In genomic region chr9:126417684-126418083, GRCh38 we compare ENCODE assay signal across 19 cellular contexts.
DNase-seq lines count a peak whose midpoint lies in the region; ATAC-seq and TF ChIP-seq lines count a peak whose summit lies in the region.
"Had no signal": no experiment of that assay in that cellular context is flagged by ENCODE, and none has a peak within 500 bp of the region (broad histone marks: within the 10 kb centered on the region; RNA-seq: fewer than 3 reads in every experiment).

No MANE protein-coding gene starts in this region.

- H3K27ac Mint-ChIP-seq in activated naive CD8-positive, alpha-beta T cell treated with anti-CD3 and anti-CD28 coated beads, Interleukin-2, amount 10 ng/mL, durations not matched to agents 7 days and 5 days = peak overlapping the region; percentile 23
- H3K27ac Mint-ChIP-seq in activated naive CD8-positive, alpha-beta T cell treated with anti-CD3 and anti-CD28 coated beads for 36 hours = no peak overlapping the region
- peak overlapping the region; percentile 64 for H3K27ac Mint-ChIP-seq in endodermal cell
- H3K27ac Mint-ChIP-seq in activated CD4-positive, alpha-beta memory T cell treated with anti-CD3 and anti-CD28 coated beads, Interleukin-2, amount 10 ng/mL, durations not matched to agents 7 days and 5 days = no peak overlapping the region

- no peak for ATAC-seq in activated naive CD8-positive, alpha-beta T cell treated with anti-CD3 and anti-CD28 coated beads, Interleukin-2, amount 10 ng/mL, durations not matched to agents 7 days and 5 days (ENCODE audit: low read depth)
- no peak for ATAC-seq in GM18502 (IDR thresholded peaks at IDR 0.05; ENCODE audit: poor library complexity, unreplicated experiment)
- ATAC-seq: HepG2, Panc1 had no signal

- no peaks in the 10 kb centered on the region for H3K9me2 ChIP-seq in Loucy (replicated peaks; ENCODE audit: low read depth, low read length)

- POLR2A ChIA-PET in activated naive CD8-positive, alpha-beta T cell treated with anti-CD3 and anti-CD28 coated beads, Interleukin-2, amount 10 ng/mL, durations not matched to agents 7 days and 5 days (lab: Charles Lee) = no interaction called here
- POLR2A ChIA-PET in activated CD4-positive, alpha-beta memory T cell treated with anti-CD3 and anti-CD28 coated beads, Interleukin-2, amount 10 ng/mL, durations not matched to agents 7 days and 5 days (lab: Charles Lee) = no interaction called here

- no peak overlapping the region for H3K4me3 ChIP-seq in Loucy (ENCODE audit: low read length, poor library complexity, severe bottlenecking)
- H3K4me3 ChIP-seq in endodermal cell (ENCODE audit: low read length) = no peak overlapping the region
- H3K4me3 ChIP-seq: BLaER1 had no signal

- H4K20me1 ChIP-seq in Loucy (ENCODE audit: insufficient read depth, low read length, poor library complexity, severe bottlenecking) = no peaks in the 10 kb centered on the region
- H4K20me1 ChIP-seq: BLaER1 had no signal

- no peaks in the 10 kb centered on the region; the same call in 1 of the 2 replicates for H3K79me2 ChIP-seq in Loucy (ENCODE audit: insufficient read depth, low read length)

- H3K4me3 Mint-ChIP-seq in activated naive CD8-positive, alpha-beta T cell treated with anti-CD3 and anti-CD28 coated beads, Interleukin-2, amount 10 ng/mL, durations not matched to agents 7 days and 5 days = no peak overlapping the region
- H3K4me3 Mint-ChIP-seq in activated naive CD8-positive, alpha-beta T cell treated with anti-CD3 and anti-CD28 coated beads for 36 hours = no peak overlapping the region
- H3K4me3 Mint-ChIP-seq in endodermal cell = no peak overlapping the region
- no peak overlapping the region for H3K4me3 Mint-ChIP-seq in activated CD4-positive, alpha-beta memory T cell treated with anti-CD3 and anti-CD28 coated beads, Interleukin-2, amount 10 ng/mL, durations not matched to agents 7 days and 5 days
- H3K4me3 Mint-ChIP-seq: CD4-positive, CD25-positive, alpha-beta regulatory T cell had no signal

- no peak overlapping the region for H3K4me2 ChIP-seq in Loucy (ENCODE audit: low read depth, low read length, poor library complexity, severe bottlenecking)
- H3K4me2 ChIP-seq: BLaER1 had no signal

- no peak for DNase-seq in activated naive CD8-positive, alpha-beta T cell treated with anti-CD3 and anti-CD28 coated beads, Interleukin-2, amount 10 ng/mL, durations not matched to agents 7 days and 5 days
- no peak for DNase-seq in activated naive CD8-positive, alpha-beta T cell treated with anti-CD3 and anti-CD28 coated beads for 36 hours
- DNase-seq in endodermal cell = no peak
- no peak for DNase-seq in dermis blood vessel endothelial cell
- no peak for DNase-seq in activated CD4-positive, alpha-beta memory T cell treated with anti-CD3 and anti-CD28 coated beads, Interleukin-2, amount 10 ng/mL, durations not matched to agents 7 days and 5 days
- DNase-seq: CD4-positive, CD25-positive, alpha-beta regulatory T cell; Kasumi-1; MV-4-11; NCI-H1105; NCI-H1436 treated with DMSO at 0.1 percent for 48 hours; NCI-H2227 treated with DMSO at 0.1 percent for 48 hours; NCI-H526 treated with DMSO at 0.1 percent for 48 hours; SW 1271 had no signal

- no peak overlapping the region for H2AFZ ChIP-seq in Loucy (ENCODE audit: low read length)

- CTCF ChIA-PET in activated CD4-positive, alpha-beta memory T cell treated with anti-CD3 and anti-CD28 coated beads, Interleukin-2, amount 10 ng/mL, durations not matched to agents 7 days and 5 days (lab: Charles Lee) = no interaction called here

- H3K9ac ChIP-seq in Loucy (ENCODE audit: low read depth, low read length, poor library complexity, severe bottlenecking) (peak overlapping the region; percentile 43), endodermal cell (ENCODE audit: extremely low read depth, low read length, poor library complexity, severe bottlenecking) (no peak overlapping the region)
- H3K9ac ChIP-seq: BLaER1 had no signal

- no peaks in the 10 kb centered on the region for H3K9me3 ChIP-seq in Loucy (ENCODE audit: insufficient read depth, low read depth, low read length)
- no peaks in the 10 kb centered on the region for H3K9me3 ChIP-seq in endodermal cell (ENCODE audit: control insufficient read depth, low read length)
- H3K9me3 ChIP-seq: BLaER1 had no signal

- no peaks in the 10 kb centered on the region for H3K9me3 Mint-ChIP-seq in activated naive CD8-positive, alpha-beta T cell treated with anti-CD3 and anti-CD28 coated beads, Interleukin-2, amount 10 ng/mL, durations not matched to agents 7 days and 5 days
- no peaks in the 10 kb centered on the region for H3K9me3 Mint-ChIP-seq in activated naive CD8-positive, alpha-beta T cell treated with anti-CD3 and anti-CD28 coated beads for 36 hours
- H3K9me3 Mint-ChIP-seq in endodermal cell = no peaks in the 10 kb centered on the region
- no peaks in the 10 kb centered on the region for H3K9me3 Mint-ChIP-seq in activated CD4-positive, alpha-beta memory T cell treated with anti-CD3 and anti-CD28 coated beads, Interleukin-2, amount 10 ng/mL, durations not matched to agents 7 days and 5 days
- H3K9me3 Mint-ChIP-seq: CD4-positive, CD25-positive, alpha-beta regulatory T cell had no signal

- H3K4me1 Mint-ChIP-seq in activated naive CD8-positive, alpha-beta T cell treated with anti-CD3 and anti-CD28 coated beads, Interleukin-2, amount 10 ng/mL, durations not matched to agents 7 days and 5 days = peaks cover 38% of the 10 kb centered on the region
- peaks cover 31% of the 10 kb centered on the region for H3K4me1 Mint-ChIP-seq in activated naive CD8-positive, alpha-beta T cell treated with anti-CD3 and anti-CD28 coated beads for 36 hours
- peaks cover 41% of the 10 kb centered on the region for H3K4me1 Mint-ChIP-seq in endodermal cell
- H3K4me1 Mint-ChIP-seq in activated CD4-positive, alpha-beta memory T cell treated with anti-CD3 and anti-CD28 coated beads, Interleukin-2, amount 10 ng/mL, durations not matched to agents 7 days and 5 days = peaks cover 4% of the 10 kb centered on the region

- H3K36me3 ChIP-seq in Loucy (ENCODE audit: insufficient read depth, low read length) (peaks cover 15% of the 10 kb centered on the region; the same call in 1 of the 2 replicates), endodermal cell (ENCODE audit: control insufficient read depth, insufficient read depth, low read length) (no peaks in the 10 kb centered on the region)
- H3K36me3 ChIP-seq: BLaER1 had no signal

- peaks cover 69% of the 10 kb centered on the region for H3K4me1 ChIP-seq in Loucy (ENCODE audit: insufficient read depth, low read length, poor library complexity, severe bottlenecking)
- peaks cover 13% of the 10 kb centered on the region for H3K4me1 ChIP-seq in endodermal cell (ENCODE audit: control insufficient read depth, insufficient read depth, low read length)

- no peaks in the 10 kb centered on the region for H3K27me3 Mint-ChIP-seq in activated naive CD8-positive, alpha-beta T cell treated with anti-CD3 and anti-CD28 coated beads, Interleukin-2, amount 10 ng/mL, durations not matched to agents 7 days and 5 days
- H3K27me3 Mint-ChIP-seq in activated naive CD8-positive, alpha-beta T cell treated with anti-CD3 and anti-CD28 coated beads for 36 hours = no peaks in the 10 kb centered on the region
- no peaks in the 10 kb centered on the region for H3K27me3 Mint-ChIP-seq in endodermal cell (ENCODE audit: insufficient read depth)
- H3K27me3 Mint-ChIP-seq in activated CD4-positive, alpha-beta memory T cell treated with anti-CD3 and anti-CD28 coated beads, Interleukin-2, amount 10 ng/mL, durations not matched to agents 7 days and 5 days = peaks cover 3% of the 10 kb centered on the region
- H3K27me3 Mint-ChIP-seq: CD4-positive, CD25-positive, alpha-beta regulatory T cell had no signal

- WGBS in endodermal cell (ENCODE audit: insufficient coverage in 1 of 2, insufficient read length in 1 of 2), 2 experiments = 90 to 91% methylated on average over 2 of the region's 2 CpGs

- no peaks in the 10 kb centered on the region for H3K27me3 ChIP-seq in Loucy (ENCODE audit: insufficient read depth, low read length, poor library complexity, severe bottlenecking)
- no peaks in the 10 kb centered on the region for H3K27me3 ChIP-seq in endodermal cell (ENCODE audit: control insufficient read depth, insufficient read depth, low read length, poor library complexity, severe bottlenecking)
- H3K27me3 ChIP-seq: BLaER1 had no signal

- no peaks in the 10 kb centered on the region for H3F3A ChIP-seq in Loucy (ENCODE audit: low read depth)

- peaks cover 30% of the 10 kb centered on the region for H3K36me3 Mint-ChIP-seq in activated naive CD8-positive, alpha-beta T cell treated with anti-CD3 and anti-CD28 coated beads, Interleukin-2, amount 10 ng/mL, durations not matched to agents 7 days and 5 days
- peaks cover 6% of the 10 kb centered on the region for H3K36me3 Mint-ChIP-seq in activated naive CD8-positive, alpha-beta T cell treated with anti-CD3 and anti-CD28 coated beads for 36 hours
- H3K36me3 Mint-ChIP-seq in endodermal cell (ENCODE audit: low read depth) = no peaks in the 10 kb centered on the region
- no peaks in the 10 kb centered on the region for H3K36me3 Mint-ChIP-seq in activated CD4-positive, alpha-beta memory T cell treated with anti-CD3 and anti-CD28 coated beads, Interleukin-2, amount 10 ng/mL, durations not matched to agents 7 days and 5 days (ENCODE audit: low read depth)

- H3K27ac ChIP-seq in endodermal cell (ENCODE audit: low read depth, low read length) = no peak overlapping the region
- H3K27ac ChIP-seq: BLaER1, RWPE1 had no signal

- TF ChIP-seq CTCF in Loucy (conservative IDR thresholded peaks at IDR 0.05; ENCODE audit: low read length) = no peak
- no peak for TF ChIP-seq CTCF in endodermal cell (conservative IDR thresholded peaks at IDR 0.05)

Comparison
In these comparisons a context has a peak if more than half of its experiments do, and no peak if none do; other contexts are left out.
1. H3K27ac Mint-ChIP-seq: peak in activated naive CD8-positive, alpha-beta T cell treated with anti-CD3 and anti-CD28 coated beads, Interleukin-2, amount 10 ng/mL, durations not matched to agents 7 days and 5 days (single experiment) and endodermal cell (single experiment); none in activated naive CD8-positive, alpha-beta T cell treated with anti-CD3 and anti-CD28 coated beads for 36 hours (single experiment) and activated CD4-positive, alpha-beta memory T cell treated with anti-CD3 and anti-CD28 coated beads, Interleukin-2, amount 10 ng/mL, durations not matched to agents 7 days and 5 days (single experiment).